ENCODE assay signal across 35 cellular contexts in the genomic region with DNA sequence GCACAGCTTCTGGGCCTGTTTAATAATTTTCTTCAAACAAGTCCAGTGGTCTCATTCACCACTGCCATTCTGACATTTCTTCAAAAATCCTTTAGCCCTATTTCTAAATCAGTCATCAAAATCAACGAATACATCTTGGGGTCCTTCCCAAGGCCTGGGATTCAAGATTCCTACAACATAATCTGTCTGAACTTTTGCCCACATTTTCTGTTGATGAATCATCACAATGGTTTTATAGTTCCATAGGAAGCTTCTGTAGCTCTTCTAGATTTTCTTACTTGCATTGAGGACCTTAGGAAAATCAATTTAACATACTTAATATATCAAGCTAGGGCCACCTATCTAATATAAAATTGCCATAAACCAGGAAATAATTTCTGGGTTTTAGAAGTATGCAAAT.
DNase-seq lines count a peak whose midpoint lies in the region; ATAC-seq, FAIRE-seq and TF ChIP-seq lines count a peak whose summit lies in the region.
"Had no signal": no experiment of that assay in that cellular context is flagged by ENCODE, and none has a peak within 500 bp of the region (broad histone marks: within the 10 kb centered on the region; RNA-seq: fewer than 3 reads in every experiment).

No MANE protein-coding gene starts in this region.

- DNase-seq in A172 (ENCODE audit: low spot score), result peak; percentile 22
- peak; percentile 15 for DNase-seq in HTR-8/SVneo (ENCODE audit: insufficient read length, low spot score)
- DNase-seq in astrocyte of the hippocampus (ENCODE audit: low read depth, low spot score), result peak; percentile 28
- peak; percentile 24 for DNase-seq in fibroblast of villous mesenchyme (ENCODE audit: low read depth)
- DNase-seq in activated T-cell treated with anti-CD3 and anti-CD28 coated beads, Interleukin-2, amount 50 U/mL, for 4 hours, result no peak
- DNase-seq in stimulated activated CD4-positive, alpha-beta T cell treated with anti-CD3 and anti-CD28 coated beads, Interleukin-4, amount 100 ng/mL, for 4 hours, result no peak
- no peak for DNase-seq in esophagus squamous epithelium (lab: John Stamatoyannopoulos, UW)
- DNase-seq: 8988T; activated CD4-positive, alpha-beta T cell treated with anti-CD3 and anti-CD28 coated beads for 36 hours; activated CD8-positive, alpha-beta memory T cell treated with anti-CD3 and anti-CD28 coated beads, Interleukin-2, amount 50 U/mL, for 48 hours; activated CD8-positive, alpha-beta T cell treated with anti-CD3 and anti-CD28 coated beads for 36 hours; activated naive CD4-positive, alpha-beta T cell treated with anti-CD3 and anti-CD28 coated beads, Interleukin-2, amount 50 U/mL, for 16 hours; amniotic stem cell; colonic mucosa; DND-41; effector CD4-positive, alpha-beta T cell; foreskin keratinocyte; kidney glomerular epithelial cell; lower lobe of right lung; naive thymus-derived CD4-positive, alpha-beta T cell; NCI-H1417 treated with DMSO at 0.1 percent for 48 hours; NCI-H2029 treated with DMSO at 0.1 percent for 48 hours; NCI-H2227 treated with DMSO at 0.1 percent for 48 hours; NCI-H69; nucleus accumbens; stimulated activated naive CD4-positive, alpha-beta T cell treated with Interleukin-2 at 50 U/mL for 16 hours had no signal

- no peak overlapping the region for H3K4me3 ChIP-seq in fibroblast of villous mesenchyme (ENCODE audit: low read depth, low read length)
- no peak overlapping the region for H3K4me3 ChIP-seq in esophagus squamous epithelium
- H3K4me3 ChIP-seq: colonic mucosa, lower lobe of right lung, PC-9, prostate gland had no signal

- no peaks in the 10 kb centered on the region for H3K9me3 Mint-ChIP-seq in activated T-cell treated with anti-CD3 and anti-CD28 coated beads, Interleukin-2, amount 50 U/mL, for 4 hours
- H3K9me3 Mint-ChIP-seq: T-helper 2 cell treated with Interferon-gamma antibody and Interleukin-4, amounts not matched to agents 5 μg/mL and 100 μg/mL, for 36 hours had no signal

- 28 to 48% methylated on average over 1 of the region's 1 CpG for WGBS in esophagus squamous epithelium, 2 donors

- peaks cover 2% of the 10 kb centered on the region for H3K27me3 Mint-ChIP-seq in activated T-cell treated with anti-CD3 and anti-CD28 coated beads, Interleukin-2, amount 50 U/mL, for 4 hours (ENCODE audit: low read depth)

- peaks cover 2% of the 10 kb centered on the region for H3K4me1 Mint-ChIP-seq in activated T-cell treated with anti-CD3 and anti-CD28 coated beads, Interleukin-2, amount 50 U/mL, for 4 hours (ENCODE audit: low read depth)
- H3K4me1 Mint-ChIP-seq: CD14-positive monocyte had no signal

- ATAC-seq in activated T-cell treated with anti-CD3 and anti-CD28 coated beads, Interleukin-2, amount 50 U/mL, for 4 hours, result no peak
- no peak for ATAC-seq in GM21576 (IDR thresholded peaks at IDR 0.05; ENCODE audit: unreplicated experiment)
- ATAC-seq: activated CD4-positive, alpha-beta T cell treated with anti-CD3 and anti-CD28 coated beads for 36 hours; activated CD8-positive, alpha-beta T cell treated with anti-CD3 and anti-CD28 coated beads for 36 hours; foreskin keratinocyte; lower lobe of right lung; naive thymus-derived CD4-positive, alpha-beta T cell; Right ventricle myocardium inferior had no signal

- TF ChIP-seq CTCF in fibroblast of villous mesenchyme (IDR thresholded peaks at IDR 0.05; ENCODE audit: insufficient read depth, low read depth, low read length) (no peak), esophagus squamous epithelium (IDR thresholded peaks at IDR 0.05) (no peak)

- no peak for FAIRE-seq in HTR-8/SVneo (lab: Jason Lieb, UNC)

- H3K36me3 ChIP-seq in esophagus squamous epithelium, result no peaks in the 10 kb centered on the region
- H3K36me3 ChIP-seq: colonic mucosa, lower lobe of right lung, prostate gland had no signal

- peaks cover 0 to 20% (median 9%) of the 10 kb centered on the region in 3 donors for H3K4me1 ChIP-seq in esophagus squamous epithelium
- H3K4me1 ChIP-seq: colonic mucosa, lower lobe of right lung, prostate gland had no signal

- no peaks in the 10 kb centered on the region for H3K9me3 ChIP-seq in esophagus squamous epithelium
- H3K9me3 ChIP-seq: colonic mucosa, lower lobe of right lung, prostate gland had no signal

- H3K27ac ChIP-seq in esophagus squamous epithelium, result no peak overlapping the region
- H3K27ac ChIP-seq: colonic mucosa, epithelial cell of prostate, foreskin keratinocyte, KMS-11, lower lobe of right lung, PC-9, prostate gland, VCaP had no signal

- H3K4me3 Mint-ChIP-seq in activated T-cell treated with anti-CD3 and anti-CD28 coated beads, Interleukin-2, amount 50 U/mL, for 4 hours, result no peak overlapping the region
- H3K4me3 Mint-ChIP-seq: activated CD4-positive, alpha-beta T cell treated with anti-CD3 and anti-CD28 coated beads for 36 hours; activated CD8-positive, alpha-beta T cell treated with anti-CD3 and anti-CD28 coated beads for 36 hours; CD14-positive monocyte; naive thymus-derived CD4-positive, alpha-beta T cell; T-helper 2 cell treated with Interferon-gamma antibody and Interleukin-4, amounts not matched to agents 5 μg/mL and 100 μg/mL, for 36 hours had no signal

- no peaks in the 10 kb centered on the region for H3K27me3 ChIP-seq in esophagus squamous epithelium
- H3K27me3 ChIP-seq: colonic mucosa, foreskin keratinocyte had no signal

- no peak for TF ChIP-seq POLR2A in esophagus squamous epithelium (IDR thresholded peaks at IDR 0.05)

- no peaks in the 10 kb centered on the region for H3K36me3 Mint-ChIP-seq in activated T-cell treated with anti-CD3 and anti-CD28 coated beads, Interleukin-2, amount 50 U/mL, for 4 hours (ENCODE audit: insufficient read depth)
- H3K36me3 Mint-ChIP-seq: CD14-positive monocyte; naive thymus-derived CD4-positive, alpha-beta T cell had no signal

- intact Hi-C loops in esophagus squamous epithelium (cut with DNase I), result no loop called here

Comparison
In these comparisons a context has a peak if more than half of its experiments do, and no peak if none do; other contexts are left out.
1. DNase-seq: peak in A172 (single experiment), HTR-8/SVneo (single experiment), astrocyte of the hippocampus (single experiment) and fibroblast of villous mesenchyme (single experiment); none in activated T-cell treated with anti-CD3 and anti-CD28 coated beads, Interleukin-2, amount 50 U/mL, for 4 hours (single experiment), stimulated activated CD4-positive, alpha-beta T cell treated with anti-CD3 and anti-CD28 coated beads, Interleukin-4, amount 100 ng/mL, for 4 hours (0 of 2) and esophagus squamous epithelium (single experiment).